ENCODE assay signal across 13 cellular contexts in genomic region chr6:159899994-159900745, GRCh38. TPM values are rescaled to one million over a fixed set of nuclear protein-coding genes. Genes with fewer than 3 reads are reported as not detected.
A peak's percentile ranks its signal among the peaks of the same experiment; 100 is the strongest.
DNase-seq lines count a peak whose midpoint lies in the region; ATAC-seq and TF ChIP-seq lines count a peak whose summit lies in the region.
"Had no signal": no experiment of that assay in that cellular context is flagged by ENCODE, and none has a peak within 500 bp of the region (broad histone marks: within the 10 kb centered on the region; RNA-seq: fewer than 3 reads in every experiment).

No MANE protein-coding gene starts in this region.

- CTCF ChIA-PET in mammary epithelial cell (lab: Charles Lee; ENCODE audit: low non-redundant PET): no interaction called here

- H3K4me1 ChIP-seq in mammary epithelial cell (ENCODE audit: insufficient read depth, low read length): peaks cover 5% of the 10 kb centered on the region
- no peaks in the 10 kb centered on the region for H3K4me1 ChIP-seq in left lung
- peaks cover 1% of the 10 kb centered on the region for H3K4me1 ChIP-seq in ovary (ENCODE audit: insufficient read depth)
- H3K4me1 ChIP-seq: body of pancreas, gastroesophageal sphincter had no signal

- H3K27ac ChIP-seq in mammary epithelial cell (ENCODE audit: insufficient read depth, low read depth, low read length): no peak overlapping the region
- peak overlapping the region in 1 of 2 donors; percentile 13 for H3K27ac ChIP-seq in left lung
- H3K27ac ChIP-seq in ovary: no peak overlapping the region
- H3K27ac ChIP-seq: BLaER1 treated with 17β-estradiol and CSF1 and Interleukin-3, amounts not matched to agents 10 nM and 100 nM; body of pancreas; gastroesophageal sphincter had no signal

- H3K27me3 ChIP-seq in mammary epithelial cell (ENCODE audit: insufficient read depth, low read length) (no peaks in the 10 kb centered on the region), left lung (no peaks in the 10 kb centered on the region), ovary (no peaks in the 10 kb centered on the region)
- H3K27me3 ChIP-seq: BLaER1 treated with 17β-estradiol and CSF1 and Interleukin-3, amounts not matched to agents 10 nM and 100 nM; body of pancreas had no signal

- H3K9me3 ChIP-seq in mammary epithelial cell (replicated peaks; ENCODE audit: insufficient read depth, low read length) (no peaks in the 10 kb centered on the region), left lung (no peaks in the 10 kb centered on the region), ovary (no peaks in the 10 kb centered on the region)
- H3K9me3 ChIP-seq: BLaER1 treated with 17β-estradiol and CSF1 and Interleukin-3, amounts not matched to agents 10 nM and 100 nM; body of pancreas; gastroesophageal sphincter had no signal

- no peaks in the 10 kb centered on the region for H3K36me3 ChIP-seq in mammary epithelial cell (ENCODE audit: insufficient read depth, low read length)
- no peaks in the 10 kb centered on the region for H3K36me3 ChIP-seq in left lung
- no peaks in the 10 kb centered on the region for H3K36me3 ChIP-seq in ovary
- H3K36me3 ChIP-seq: BLaER1 treated with 17β-estradiol and CSF1 and Interleukin-3, amounts not matched to agents 10 nM and 100 nM; gastroesophageal sphincter had no signal

- H3K9ac ChIP-seq in mammary epithelial cell (ENCODE audit: insufficient read depth, low read length): no peak overlapping the region
- H3K9ac ChIP-seq: BLaER1 treated with 17β-estradiol and CSF1 and Interleukin-3, amounts not matched to agents 10 nM and 100 nM had no signal

- H3K79me2 ChIP-seq in mammary epithelial cell (ENCODE audit: insufficient read depth, low read length): no peaks in the 10 kb centered on the region

- no peak overlapping the region for H3K4me2 ChIP-seq in mammary epithelial cell (ENCODE audit: insufficient read depth, low read depth, low read length)
- H3K4me2 ChIP-seq: BLaER1 treated with 17β-estradiol and CSF1 and Interleukin-3, amounts not matched to agents 10 nM and 100 nM had no signal

- TF ChIP-seq CTCF in mammary epithelial cell (conservative IDR thresholded peaks at IDR 0.05 in 1 of 2, IDR thresholded peaks at IDR 0.05 in 1 of 2; ENCODE audit: extremely low read depth in 1 of 2, insufficient read depth in 1 of 2, low read depth in 1 of 2, low read length in 2 of 2) (no peak), left lung (IDR thresholded peaks at IDR 0.05) (no peak), ovary (IDR thresholded peaks at IDR 0.05) (no peak)

- no peak overlapping the region for H2AFZ ChIP-seq in mammary epithelial cell (ENCODE audit: low read depth, low read length)

- in situ Hi-C loops in mammary epithelial cell (cut with MboI; ENCODE audit: low sequenced_read_pairs in 2 of 2): no loop called here

- peak; percentile 78 for DNase-seq in AG08396 (ENCODE audit: low spot score)
- peak; percentile 97 for DNase-seq in LHCN-M2 (ENCODE audit: low read depth)
- DNase-seq in mammary epithelial cell: peak; percentile 81
- no peak for DNase-seq in left lung
- no peak for DNase-seq in NCI-H526 treated with DMSO at 0.1 percent for 48 hours (lab: John Stamatoyannopoulos, UW)
- no peak for DNase-seq in NCI-H2029 (lab: John Stamatoyannopoulos, UW)
- no peak for DNase-seq in NCI-H1436 treated with DMSO at 0.1 percent for 48 hours (lab: John Stamatoyannopoulos, UW)
- no peak for DNase-seq in ovary
- DNase-seq: body of pancreas, NCI-H1694 had no signal

- dilution Hi-C loops in mammary epithelial cell (cut with HindIII; ENCODE audit: low sequenced_read_pairs): no loop called here

- TF ChIP-seq POLR2A in ovary (IDR thresholded peaks at IDR 0.05): no peak

- intact Hi-C loops in mammary epithelial cell (cut with micrococcal nuclease) (no loop called here), left lung (cut with DNase I) (no loop called here), ovary (cut with DNase I) (loop anchor here in 1 of 4 donors (5.0 kb wide), 1 partner anchor 1617 kb away; no protein-coding TSS in a partner anchor)

- ATAC-seq in left lung: peak; percentile 21
- ATAC-seq: body of pancreas, gastroesophageal sphincter had no signal

- H4K20me1 ChIP-seq in mammary epithelial cell (ENCODE audit: insufficient read depth, low read length): no peaks in the 10 kb centered on the region
- H4K20me1 ChIP-seq: BLaER1 treated with 17β-estradiol and CSF1 and Interleukin-3, amounts not matched to agents 10 nM and 100 nM had no signal

- TF ChIP-seq EP300 in ovary (IDR thresholded peaks at IDR 0.05): no peak

- WGBS in mammary epithelial cell (ENCODE audit: low coverage, missing lambda C conversion rate): 84% methylated on average over 15 of the region's 15 CpGs
- WGBS in ovary, 3 donors: 33 to 46% (median 34%) methylated on average over 15 of the region's 15 CpGs

- no peak overlapping the region for H3K4me3 ChIP-seq in mammary epithelial cell (replicated peaks in 1 of 3; ENCODE audit: insufficient read depth in 1 of 3, low read depth in 2 of 3, low read length in 3 of 3)
- no peak overlapping the region for H3K4me3 ChIP-seq in left lung
- no peak overlapping the region for H3K4me3 ChIP-seq in ovary
- H3K4me3 ChIP-seq: BLaER1 treated with 17β-estradiol and CSF1 and Interleukin-3, amounts not matched to agents 10 nM and 100 nM; body of pancreas; gastroesophageal sphincter; lung had no signal

- BruUV-seq in mammary epithelial cell (replicated peaks; lab: Mats Ljungman, UMichigan): no TSS peak

RNA-seq across cellular contexts. Expression of gene MAS1, which starts 9.4 kb away (rescaled TPM):
- total RNA-seq in LHCN-M2 (2014; rRNA removed): not detected in 2 replicates
- not detected for polyA plus RNA-seq in LHCN-M2 (2012)
- total RNA-seq in mammary epithelial cell: not detected
- not detected for polyA plus RNA-seq in mammary epithelial cell
- not detected for polyA minus RNA-seq in mammary epithelial cell
- under 1 TPM in 1 of 2 donors, not detected in 1; 0.03 TPM for total RNA-seq in left lung
- under 1 TPM in 6 of 7 donors, not detected in 1; 0.08 to 0.38 (median 0.10) TPM for total RNA-seq in ovary
- under 1 TPM; 0.04 to 0.32 TPM for polyA plus RNA-seq in ovary
- total RNA-seq: body of pancreas, gastroesophageal sphincter had no signal

Comparison
In these comparisons a context has a peak if more than half of its experiments do, and no peak if none do; other contexts are left out.
1. DNase-seq: peak in AG08396 (single experiment), LHCN-M2 (single experiment) and mammary epithelial cell (single experiment); none in left lung (0 of 2), NCI-H526 treated with DMSO at 0.1 percent for 48 hours (single experiment), NCI-H2029 (single experiment), NCI-H1436 treated with DMSO at 0.1 percent for 48 hours (single experiment) and ovary (0 of 5).